10 cellular contexts compared by ENCODE assay signal in genomic region chr6:137414599-137414998, GRCh38.
A peak's percentile ranks its signal among the peaks of the same experiment; 100 is the strongest.
DNase-seq lines count a peak whose midpoint lies in the region; ATAC-seq and TF ChIP-seq lines count a peak whose summit lies in the region.
"Had no signal": no experiment of that assay in that cellular context is flagged by ENCODE, and none has a peak within 500 bp of the region (broad histone marks: within the 10 kb centered on the region; RNA-seq: fewer than 3 reads in every experiment).

No MANE protein-coding gene starts in this region.

- peaks cover 17% of the 10 kb centered on the region for H3K4me1 Mint-ChIP-seq in CD14-positive monocyte
- peaks cover 16% of the 10 kb centered on the region for H3K4me1 Mint-ChIP-seq in neural crest cell

- peak overlapping the region; percentile 78 for H3K4me2 ChIP-seq in Karpas-422 (ENCODE audit: low read depth, low read length, poor library complexity, severe bottlenecking)

- H3K9me3 Mint-ChIP-seq in CD14-positive monocyte (peaks cover 0 to 6% (median 0%) of the 10 kb centered on the region in 7 donors), neural crest cell (no peaks in the 10 kb centered on the region)

- TF ChIP-seq CTCF in CD14-positive monocyte (IDR thresholded peaks at IDR 0.05) (no peak), neural crest cell (conservative IDR thresholded peaks at IDR 0.05) (no peak)

- no peaks in the 10 kb centered on the region for H3K27me3 ChIP-seq in Karpas-422 (ENCODE audit: low read length)
- H3K27me3 ChIP-seq: upper lobe of left lung had no signal

- no peaks in the 10 kb centered on the region for H3K9me2 ChIP-seq in Karpas-422 (replicated peaks; ENCODE audit: insufficient read depth, low read length)

- intact Hi-C loops in CD14-positive monocyte (cut with micrococcal nuclease) = loop anchor here in 1 of 2 donors (10.0 kb wide), 1 partner anchor 70 kb away; no protein-coding TSS in a partner anchor

- ATAC-seq in HG02610 (IDR thresholded peaks at IDR 0.05; ENCODE audit: unreplicated experiment) = no peak

- H3K4me3 Mint-ChIP-seq in CD14-positive monocyte (peak overlapping the region; percentile 81 to 94), neural crest cell (peak overlapping the region; percentile 76)

- H3K9ac ChIP-seq in Karpas-422 (ENCODE audit: low read length) = peak overlapping the region; percentile 68

- no peaks in the 10 kb centered on the region for H4K20me1 ChIP-seq in Karpas-422 (ENCODE audit: insufficient read depth, low read depth, low read length)

- H3K36me3 ChIP-seq in Karpas-422 (ENCODE audit: insufficient read depth, low read length) = no peaks in the 10 kb centered on the region
- H3K36me3 ChIP-seq: upper lobe of left lung had no signal

- H3K27me3 Mint-ChIP-seq in CD14-positive monocyte (ENCODE audit: low read depth in 3 of 3) = peaks cover 3 to 14% (median 10%) of the 10 kb centered on the region in 3 donors
- H3K27me3 Mint-ChIP-seq in neural crest cell (ENCODE audit: low read depth) = peaks cover 92% of the 10 kb centered on the region

- peak overlapping the region; percentile 68 for H3K4me3 ChIP-seq in Karpas-422 (ENCODE audit: low read length)

- DNase-seq in CD14-positive monocyte (ENCODE audit: low spot score) (no peak), Karpas-422 (no peak), globus pallidus (ENCODE audit: low spot score) (peak; percentile 21), neural crest cell (ENCODE audit: low read depth, low spot score) (no peak), NCI-H69 (lab: John Stamatoyannopoulos, UW) (no peak), NCI-H2171 treated with DMSO at 0.1 percent for 48 hours (lab: John Stamatoyannopoulos, UW) (no peak), GM03348 (ENCODE audit: low spot score) (no peak)
- DNase-seq: NCI-H2227 treated with DMSO at 0.1 percent for 48 hours had no signal

- H3K4me1 ChIP-seq in Karpas-422 (ENCODE audit: low read length) = peaks cover 41% of the 10 kb centered on the region

- H3K36me3 Mint-ChIP-seq in CD14-positive monocyte (no peaks in the 10 kb centered on the region), neural crest cell (ENCODE audit: low read depth) (no peaks in the 10 kb centered on the region)

- H2AFZ ChIP-seq in Karpas-422 (ENCODE audit: low read length) = 0 out of 2 replicates have a peak overlapping the region, but pooled peaks have one; percentile 92

- no peaks in the 10 kb centered on the region for H3K9me3 ChIP-seq in Karpas-422 (ENCODE audit: low read length)
- H3K9me3 ChIP-seq: upper lobe of left lung had no signal

- H3K27ac Mint-ChIP-seq in CD14-positive monocyte = peak overlapping the region in 2 of 7 donors; percentile 86 to 90
- no peak overlapping the region for H3K27ac Mint-ChIP-seq in neural crest cell (ENCODE audit: unreplicated experiment)

- peak overlapping the region; percentile 82; the same call in 1 of the 2 replicates for H3K27ac ChIP-seq in Karpas-422 (ENCODE audit: low read length)

- H3K79me2 ChIP-seq in Karpas-422 (ENCODE audit: low read length) = no peaks in the 10 kb centered on the region
